Comparison of ENCODE assay signal across 22 cellular contexts in genomic region chrX:7515681-7516413, GRCh38.
DNase-seq lines count a peak whose midpoint lies in the region; ATAC-seq, FAIRE-seq and TF ChIP-seq lines count a peak whose summit lies in the region.
"Had no signal": no experiment of that assay in that cellular context is flagged by ENCODE, and none has a peak within 500 bp of the region (broad histone marks: within the 10 kb centered on the region; RNA-seq: fewer than 3 reads in every experiment).

No MANE protein-coding gene starts in this region.

- ATAC-seq in foreskin keratinocyte (peak; percentile 77), GM21515 (IDR thresholded peaks at IDR 0.05; ENCODE audit: unreplicated experiment) (no peak)
- ATAC-seq: naive thymus-derived CD4-positive, alpha-beta T cell; stimulated activated naive B cell treated with anti-CD40 and anti-IgM and Interleukin-4, amounts not matched to agents 10 μg/mL and 1 μg/mL and 100 μg/mL, for 72 hours had no signal

- peak; percentile 2 for DNase-seq in AG08396 (ENCODE audit: low spot score)
- DNase-seq in HFFc6 = peak; percentile 0
- DNase-seq in astrocyte (ENCODE audit: low read depth) = no peak
- DNase-seq in foreskin keratinocyte = peak; percentile 30 to 63
- no peak for DNase-seq in activated naive CD8-positive, alpha-beta T cell treated with anti-CD3 and anti-CD28 coated beads for 36 hours
- no peak for DNase-seq in SKM-1 (lab: John Stamatoyannopoulos, UW; ENCODE audit: unreplicated experiment)
- DNase-seq in DMS53 (lab: John Stamatoyannopoulos, UW) = no peak
- DNase-seq: activated CD4-positive, alpha-beta T cell treated with anti-CD3 and anti-CD28 coated beads for 4 hours; activated naive CD4-positive, alpha-beta T cell treated with anti-CD3 and anti-CD28 coated beads, Interleukin-2, amount 50 U/mL, for 16 hours; CD4-positive, CD25-positive, alpha-beta regulatory T cell; H9; Kasumi-1; kidney glomerular epithelial cell; mesendoderm; naive thymus-derived CD4-positive, alpha-beta T cell; NCI-H1105 treated with DMSO at 0.1 percent for 48 hours; NCI-H2107; NCI-H524; stimulated activated naive B cell treated with anti-CD40 and anti-IgM and Interleukin-4, amounts not matched to agents 10 μg/mL and 1 μg/mL and 100 μg/mL, for 72 hours had no signal

- H3K36me3 Mint-ChIP-seq in HFFc6 (ENCODE audit: low read depth) = no peaks in the 10 kb centered on the region
- no peaks in the 10 kb centered on the region for H3K36me3 Mint-ChIP-seq in astrocyte (ENCODE audit: low read depth, unreplicated experiment)
- H3K36me3 Mint-ChIP-seq in activated naive CD8-positive, alpha-beta T cell treated with anti-CD3 and anti-CD28 coated beads for 36 hours = no peaks in the 10 kb centered on the region
- H3K36me3 Mint-ChIP-seq: CD4-positive, CD25-positive, alpha-beta regulatory T cell; naive thymus-derived CD4-positive, alpha-beta T cell; stimulated activated naive B cell treated with anti-CD40 and anti-IgM and Interleukin-4, amounts not matched to agents 10 μg/mL and 1 μg/mL and 100 μg/mL, for 72 hours had no signal

- H3K9me3 Mint-ChIP-seq in HFFc6 = peaks cover 11% of the 10 kb centered on the region
- peaks cover 5% of the 10 kb centered on the region for H3K9me3 Mint-ChIP-seq in astrocyte (ENCODE audit: unreplicated experiment)
- H3K9me3 Mint-ChIP-seq in activated naive CD8-positive, alpha-beta T cell treated with anti-CD3 and anti-CD28 coated beads for 36 hours = peaks cover 1% of the 10 kb centered on the region

- no peak overlapping the region for H3K4me2 ChIP-seq in astrocyte (ENCODE audit: low read length)

- H3K36me3 ChIP-seq in astrocyte (ENCODE audit: insufficient read depth, low read length) = no peaks in the 10 kb centered on the region

- H3K27ac ChIP-seq in astrocyte (ENCODE audit: low read depth, low read length) = no peak overlapping the region
- H3K27ac ChIP-seq in foreskin keratinocyte = no peak overlapping the region
- H3K27ac ChIP-seq: parathyroid adenoma had no signal

- H2AFZ ChIP-seq in astrocyte (ENCODE audit: low read depth, low read length) = no peak overlapping the region
- H2AFZ ChIP-seq: parathyroid adenoma had no signal

- FAIRE-seq in astrocyte (lab: Jason Lieb, UNC) = peak; percentile 45
- FAIRE-seq: endometrium had no signal

- H4K20me1 ChIP-seq in astrocyte (ENCODE audit: insufficient read depth, low read length) = no peaks in the 10 kb centered on the region

- H3K4me1 ChIP-seq in astrocyte (ENCODE audit: insufficient read depth, low read length) (no peaks in the 10 kb centered on the region), foreskin keratinocyte (no peaks in the 10 kb centered on the region)
- H3K4me1 ChIP-seq: parathyroid adenoma had no signal

- no peaks in the 10 kb centered on the region for H3K27me3 ChIP-seq in astrocyte (ENCODE audit: insufficient read depth, low read length)
- no peaks in the 10 kb centered on the region for H3K27me3 ChIP-seq in foreskin keratinocyte

- no peak overlapping the region for H3K4me3 ChIP-seq in astrocyte (ENCODE audit: insufficient read depth, low read depth, low read length)

- peaks cover 8% of the 10 kb centered on the region; the same call in 1 of the 2 replicates for H3K4me1 Mint-ChIP-seq in HFFc6 (ENCODE audit: low read depth)
- H3K4me1 Mint-ChIP-seq in astrocyte (ENCODE audit: low read depth, unreplicated experiment) = peaks cover 10% of the 10 kb centered on the region
- H3K4me1 Mint-ChIP-seq in activated naive CD8-positive, alpha-beta T cell treated with anti-CD3 and anti-CD28 coated beads for 36 hours = no peaks in the 10 kb centered on the region
- H3K4me1 Mint-ChIP-seq: CD4-positive, CD25-positive, alpha-beta regulatory T cell; naive thymus-derived CD4-positive, alpha-beta T cell; stimulated activated naive B cell treated with anti-CD40 and anti-IgM and Interleukin-4, amounts not matched to agents 10 μg/mL and 1 μg/mL and 100 μg/mL, for 72 hours had no signal

- TF ChIP-seq CTCF in HFFc6 (IDR thresholded peaks at IDR 0.05) (no peak), astrocyte (IDR thresholded peaks at IDR 0.05; ENCODE audit: insufficient read depth, low read depth, low read length) (no peak), foreskin keratinocyte (conservative IDR thresholded peaks at IDR 0.05) (no peak)

- H3K4me3 Mint-ChIP-seq in HFFc6 = no peak overlapping the region
- no peak overlapping the region for H3K4me3 Mint-ChIP-seq in astrocyte (ENCODE audit: unreplicated experiment)
- no peak overlapping the region for H3K4me3 Mint-ChIP-seq in activated naive CD8-positive, alpha-beta T cell treated with anti-CD3 and anti-CD28 coated beads for 36 hours
- H3K4me3 Mint-ChIP-seq: CD4-positive, CD25-positive, alpha-beta regulatory T cell; H9; naive thymus-derived CD4-positive, alpha-beta T cell; stimulated activated naive B cell treated with anti-CD40 and anti-IgM and Interleukin-4, amounts not matched to agents 10 μg/mL and 1 μg/mL and 100 μg/mL, for 72 hours had no signal

- H3K9me3 ChIP-seq in astrocyte (ENCODE audit: insufficient read depth, low read depth, low read length) = no peaks in the 10 kb centered on the region

- H3K79me2 ChIP-seq in astrocyte (ENCODE audit: insufficient read depth, low read length) = no peaks in the 10 kb centered on the region
- H3K79me2 ChIP-seq: parathyroid adenoma had no signal

- H3K9ac ChIP-seq in astrocyte (ENCODE audit: low read length) = no peak overlapping the region
- H3K9ac ChIP-seq: parathyroid adenoma had no signal

- no peaks in the 10 kb centered on the region for H3K27me3 Mint-ChIP-seq in HFFc6 (ENCODE audit: insufficient read depth)
- H3K27me3 Mint-ChIP-seq in astrocyte (ENCODE audit: low read depth, unreplicated experiment) = no peaks in the 10 kb centered on the region
- H3K27me3 Mint-ChIP-seq in activated naive CD8-positive, alpha-beta T cell treated with anti-CD3 and anti-CD28 coated beads for 36 hours = no peaks in the 10 kb centered on the region
- H3K27me3 Mint-ChIP-seq: naive thymus-derived CD4-positive, alpha-beta T cell had no signal

- H3K27ac Mint-ChIP-seq in HFFc6 (no peak overlapping the region), astrocyte (ENCODE audit: unreplicated experiment) (peak overlapping the region; percentile 65)
- H3K27ac Mint-ChIP-seq in activated naive CD8-positive, alpha-beta T cell treated with anti-CD3 and anti-CD28 coated beads for 36 hours = no peak overlapping the region
- H3K27ac Mint-ChIP-seq: CD4-positive, CD25-positive, alpha-beta regulatory T cell; H9; naive thymus-derived CD4-positive, alpha-beta T cell; stimulated activated naive B cell treated with anti-CD40 and anti-IgM and Interleukin-4, amounts not matched to agents 10 μg/mL and 1 μg/mL and 100 μg/mL, for 72 hours had no signal

Comparison
In these comparisons a context has a peak if more than half of its experiments do, and no peak if none do; other contexts are left out.
1. DNase-seq: peak in AG08396 (single experiment), HFFc6 (single experiment) and foreskin keratinocyte (2 of 2); none in astrocyte (single experiment), activated naive CD8-positive, alpha-beta T cell treated with anti-CD3 and anti-CD28 coated beads for 36 hours (single experiment), SKM-1 (single experiment) and DMS53 (single experiment).